In the genomic region with DNA sequence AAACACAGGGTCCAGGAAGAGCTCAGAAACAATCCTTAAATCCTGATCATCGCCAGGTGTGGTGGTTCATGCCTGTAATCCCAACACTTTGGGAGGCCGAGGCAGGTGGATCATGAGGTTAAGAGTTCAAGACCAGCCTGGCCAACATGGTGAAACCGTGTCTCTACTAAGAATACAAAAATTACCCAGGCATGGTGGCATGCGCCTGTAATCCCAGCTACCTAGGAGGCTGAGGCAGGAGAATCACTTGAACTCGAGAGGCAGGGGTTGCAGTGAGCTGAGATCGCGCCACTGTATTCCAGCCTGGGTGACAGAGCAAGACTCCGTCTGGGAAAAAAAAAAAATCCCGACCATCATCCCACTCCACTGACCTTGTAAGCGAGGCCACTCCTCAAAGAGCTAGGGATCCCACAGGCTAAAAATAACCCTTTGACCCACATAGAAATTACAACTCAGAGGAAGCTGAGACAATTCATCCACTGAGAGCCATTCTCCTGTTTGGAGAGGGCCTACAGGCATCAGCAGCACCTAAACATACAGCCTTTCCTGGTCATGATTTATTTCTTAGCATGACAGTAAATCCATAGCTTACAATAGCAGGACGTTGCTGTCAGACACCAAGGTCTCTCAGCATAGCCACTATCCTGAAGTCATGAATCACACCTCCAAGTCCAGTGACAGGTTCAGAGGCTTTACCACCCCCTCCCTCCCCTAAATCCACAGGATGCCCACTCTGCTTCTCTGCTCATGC, we compare ENCODE assay signal across 11 cellular contexts.
A peak's percentile ranks its signal among the peaks of the same experiment; 100 is the strongest.
DNase-seq lines count a peak whose midpoint lies in the region; TF ChIP-seq lines count a peak whose summit lies in the region.
"Had no signal": no experiment of that assay in that cellular context is flagged by ENCODE, and none has a peak within 500 bp of the region (broad histone marks: within the 10 kb centered on the region; RNA-seq: fewer than 3 reads in every experiment).

No MANE protein-coding gene starts in this region.

- H3K27me3 Mint-ChIP-seq in MCF 10A (ENCODE audit: insufficient read depth, unreplicated experiment) (no peaks in the 10 kb centered on the region), nephron (ENCODE audit: low read depth) (no peaks in the 10 kb centered on the region)

- H3K36me3 Mint-ChIP-seq in MCF 10A (ENCODE audit: insufficient read depth, unreplicated experiment) (no peaks in the 10 kb centered on the region), nephron (ENCODE audit: low read depth) (no peaks in the 10 kb centered on the region)

- in situ Hi-C loops in mammary epithelial cell (cut with MboI; ENCODE audit: low sequenced_read_pairs in 2 of 2): no loop called here

- DNase-seq in MCF 10A (ENCODE audit: unreplicated experiment) (no peak), mammary epithelial cell (no peak), uterus (no peak), NCI-H2029 (lab: John Stamatoyannopoulos, UW) (no peak), caudate nucleus (lab: John Stamatoyannopoulos, UW) (no peak), hippocampal formation (lab: John Stamatoyannopoulos, UW) (no peak)
- DNase-seq: aorta, Calu3, foreskin keratinocyte had no signal

- H4K20me1 ChIP-seq in mammary epithelial cell (ENCODE audit: insufficient read depth, low read length): no peaks in the 10 kb centered on the region

- POLR2A ChIA-PET in MCF 10A (lab: Yijun Ruan, JAX): interaction anchor here (1.3 to 5.3 kb wide), 4 partner anchors 15 to 282 kb away, joined by 5 to 68 read pairs (median 25); no protein-coding TSS in a partner anchor

- H3K9me3 ChIP-seq in mammary epithelial cell (replicated peaks; ENCODE audit: insufficient read depth, low read length) (no peaks in the 10 kb centered on the region), esophagus (ENCODE audit: control insufficient read depth in 2 of 2, insufficient read depth in 1 of 2, low read depth in 1 of 2, low read length in 1 of 2) (no peaks in the 10 kb centered on the region), uterus (no peaks in the 10 kb centered on the region)

- no peak for TF ChIP-seq POLR2A in uterus (IDR thresholded peaks at IDR 0.05)

- H3K27ac Mint-ChIP-seq in MCF 10A (ENCODE audit: low read depth, unreplicated experiment): peak overlapping the region; percentile 85
- peak overlapping the region; percentile 96 to 98 (median 98) for H3K27ac Mint-ChIP-seq in nephron

- BruUV-seq in MCF 10A (replicated peaks; lab: Mats Ljungman, UMichigan) (no TSS peak), mammary epithelial cell (replicated peaks; lab: Mats Ljungman, UMichigan) (no TSS peak)

- H3K4me1 ChIP-seq in mammary epithelial cell (ENCODE audit: insufficient read depth, low read length) (no peaks in the 10 kb centered on the region), esophagus (ENCODE audit: control insufficient read depth in 2 of 2, insufficient read depth in 2 of 2, low read length in 1 of 2) (peaks cover 0 to 4% of the 10 kb centered on the region in 2 donors), uterus (peaks cover 10 to 25% of the 10 kb centered on the region in 2 donors)

- H3K4me3 ChIP-seq in mammary epithelial cell (replicated peaks in 1 of 3; ENCODE audit: insufficient read depth in 1 of 3, low read depth in 2 of 3, low read length in 3 of 3) (no peak overlapping the region), esophagus (ENCODE audit: low read depth in 1 of 2, low read length in 2 of 2) (no peak overlapping the region), uterus (no peak overlapping the region)

- intact Hi-C loops in MCF 10A (cut with micrococcal nuclease) (no loop called here), mammary epithelial cell (cut with micrococcal nuclease) (no loop called here), uterus (cut with DNase I; ENCODE audit: low total_unique reads) (no loop called here)

- H3K4me1 Mint-ChIP-seq in MCF 10A (ENCODE audit: insufficient read depth, unreplicated experiment) (peaks cover 32% of the 10 kb centered on the region), nephron (peaks cover 62% of the 10 kb centered on the region)

- H3K36me3 ChIP-seq in mammary epithelial cell (ENCODE audit: insufficient read depth, low read length) (no peaks in the 10 kb centered on the region), esophagus (ENCODE audit: control insufficient read depth in 2 of 2, insufficient read depth in 2 of 2, low read length in 1 of 2) (no peaks in the 10 kb centered on the region), uterus (no peaks in the 10 kb centered on the region)

- CTCF ChIA-PET in MCF 10A (lab: Yijun Ruan, JAX) (interaction anchor here (0.5 to 1.4 kb wide), 8 partner anchors 12 to 536 kb away, joined by 3 to 4 read pairs (median 4); no protein-coding TSS in a partner anchor), mammary epithelial cell (lab: Charles Lee; ENCODE audit: low non-redundant PET) (no interaction called here)

- no peak overlapping the region for H3K9ac ChIP-seq in mammary epithelial cell (ENCODE audit: insufficient read depth, low read length)

- H3K27ac ChIP-seq in mammary epithelial cell (ENCODE audit: insufficient read depth, low read depth, low read length) (no peak overlapping the region), esophagus (ENCODE audit: low read depth in 2 of 2, low read length in 1 of 2) (peak overlapping the region; percentile 21 to 24), uterus (peak overlapping the region; percentile 40 to 79), caudate nucleus (ENCODE audit: low read depth, low read length) (no peak overlapping the region)

- H3K27me3 ChIP-seq in mammary epithelial cell (ENCODE audit: insufficient read depth, low read length) (peaks cover 17% of the 10 kb centered on the region), esophagus (ENCODE audit: control insufficient read depth in 1 of 2, insufficient read depth in 2 of 2, low read length in 2 of 2) (no peaks in the 10 kb centered on the region), uterus (no peaks in the 10 kb centered on the region)
- H3K27me3 ChIP-seq: foreskin keratinocyte had no signal

- H2AFZ ChIP-seq in mammary epithelial cell (ENCODE audit: low read depth, low read length): no peak overlapping the region

- H3K9me3 Mint-ChIP-seq in MCF 10A (ENCODE audit: unreplicated experiment) (no peaks in the 10 kb centered on the region), nephron (no peaks in the 10 kb centered on the region)

- 79% methylated on average over 11 of the region's 11 CpGs for WGBS in mammary epithelial cell (ENCODE audit: low coverage, missing lambda C conversion rate)
- WGBS in esophagus, 2 donors: 74 to 75% methylated on average over 11 of the region's 11 CpGs

- no peak overlapping the region for H3K4me3 Mint-ChIP-seq in MCF 10A (ENCODE audit: unreplicated experiment)
- peak overlapping the region in 1 of 3 experiments; percentile 48 for H3K4me3 Mint-ChIP-seq in nephron

- dilution Hi-C loops in mammary epithelial cell (cut with HindIII; ENCODE audit: low sequenced_read_pairs): no loop called here

- no peak overlapping the region for H3K4me2 ChIP-seq in mammary epithelial cell (ENCODE audit: insufficient read depth, low read depth, low read length)

- TF ChIP-seq CTCF in MCF 10A (IDR thresholded peaks at IDR 0.05; ENCODE audit: unreplicated experiment) (no peak), mammary epithelial cell (conservative IDR thresholded peaks at IDR 0.05 in 1 of 2, IDR thresholded peaks at IDR 0.05 in 1 of 2; ENCODE audit: extremely low read depth in 1 of 2, insufficient read depth in 1 of 2, low read depth in 1 of 2, low read length in 2 of 2) (no peak), nephron (IDR thresholded peaks at IDR 0.05; ENCODE audit: unreplicated experiment in 3 of 3) (no peak), uterus (IDR thresholded peaks at IDR 0.05) (no peak)

- no peaks in the 10 kb centered on the region for H3K79me2 ChIP-seq in mammary epithelial cell (ENCODE audit: insufficient read depth, low read length)

Comparison
In these comparisons a context has a peak if more than half of its experiments do, and no peak if none do; other contexts are left out.
1. H3K27ac ChIP-seq: peak in esophagus (2 of 2) and uterus (2 of 2); none in mammary epithelial cell (single experiment) and caudate nucleus (single experiment).